9 cellular contexts compared by ENCODE assay signal in genomic region chr10:28939352-28940157, GRCh38.
DNase-seq lines count a peak whose midpoint lies in the region; ATAC-seq and TF ChIP-seq lines count a peak whose summit lies in the region.
"Had no signal": no experiment of that assay in that cellular context is flagged by ENCODE, and none has a peak within 500 bp of the region (broad histone marks: within the 10 kb centered on the region; RNA-seq: fewer than 3 reads in every experiment).

No MANE protein-coding gene starts in this region.

- peak; percentile 98 for DNase-seq in DMS53 treated with DMSO at 0.1 percent for 48 hours (lab: John Stamatoyannopoulos, UW; ENCODE audit: unreplicated experiment)
- DNase-seq in NCI-H2029 (lab: John Stamatoyannopoulos, UW) = peak; percentile 95
- DNase-seq in brain pericyte (ENCODE audit: low read depth, low spot score) = peak; percentile 30
- peak; percentile 74 for DNase-seq in lung (ENCODE audit: low spot score)
- DNase-seq in naive thymus-derived CD8-positive, alpha-beta T cell = no peak
- DNase-seq in stimulated activated CD4-positive, alpha-beta T cell treated with anti-CD3 and anti-CD28 coated beads, Interleukin-2, amount 100 ng/mL, for 48 hours = no peak
- DNase-seq in HK-2 (ENCODE audit: unreplicated experiment) = no peak

- H3K36me3 Mint-ChIP-seq in naive thymus-derived CD8-positive, alpha-beta T cell = peaks cover 0 to 8% (median 0%) of the 10 kb centered on the region in 3 donors

- H3K4me3 ChIP-seq in lung = no peak overlapping the region

- POLR2A ChIA-PET in naive thymus-derived CD8-positive, alpha-beta T cell (lab: Charles Lee) = no interaction called here

- H3K36me3 ChIP-seq in lung (ENCODE audit: control insufficient read depth in 2 of 2, insufficient read depth in 2 of 2, low read length in 2 of 2) = no peaks in the 10 kb centered on the region

- peaks cover 3% of the 10 kb centered on the region in 2 donors for H3K4me1 ChIP-seq in lung (ENCODE audit: control insufficient read depth in 2 of 2, insufficient read depth in 2 of 2, low read length in 2 of 2)

- no peak overlapping the region for H3K4me3 Mint-ChIP-seq in naive thymus-derived CD8-positive, alpha-beta T cell
- H3K4me3 Mint-ChIP-seq: dendritic cell treated with granulocyte-macrophage colony-stimulating factor and Interleukin-4, amounts not matched to agents 40 ng/mL and 50 ng/mL, for 4 days had no signal

- no peak overlapping the region for H3K27ac Mint-ChIP-seq in naive thymus-derived CD8-positive, alpha-beta T cell
- H3K27ac Mint-ChIP-seq: dendritic cell treated with granulocyte-macrophage colony-stimulating factor and Interleukin-4, amounts not matched to agents 40 ng/mL and 50 ng/mL, for 4 days had no signal

- no peaks in the 10 kb centered on the region for H3K27me3 ChIP-seq in lung (ENCODE audit: control insufficient read depth, insufficient read depth)

- no peaks in the 10 kb centered on the region for H3K9me3 ChIP-seq in lung (ENCODE audit: control insufficient read depth in 2 of 2, insufficient read depth in 1 of 2, low read length in 1 of 2)

- WGBS in lung, 2 donors = 33 to 49% methylated on average over 26 of the region's 26 CpGs

- H3K27me3 Mint-ChIP-seq in naive thymus-derived CD8-positive, alpha-beta T cell = peaks cover 3 to 16% (median 6%) of the 10 kb centered on the region in 5 donors

- ATAC-seq in lung (ENCODE audit: insufficient read depth, low FRiP score) (peak; percentile 78), HG03439 (IDR thresholded peaks at IDR 0.05; ENCODE audit: unreplicated experiment) (no peak)
- ATAC-seq in naive thymus-derived CD8-positive, alpha-beta T cell = no peak

- TF ChIP-seq CTCF in lung (IDR thresholded peaks at IDR 0.05; ENCODE audit: control extremely low read depth, extremely low read depth) = no peak

- H3K4me1 Mint-ChIP-seq in naive thymus-derived CD8-positive, alpha-beta T cell = no peaks in the 10 kb centered on the region

- H3K27ac ChIP-seq in lung (ENCODE audit: low read depth in 1 of 2, low read length in 1 of 2) = no peak overlapping the region

- peaks cover 0 to 10% (median under 1%) of the 10 kb centered on the region in 9 donors for H3K9me3 Mint-ChIP-seq in naive thymus-derived CD8-positive, alpha-beta T cell

Comparison
In these comparisons a context has a peak if more than half of its experiments do, and no peak if none do; other contexts are left out.
1. DNase-seq: peak in DMS53 treated with DMSO at 0.1 percent for 48 hours (single experiment), NCI-H2029 (single experiment), brain pericyte (single experiment) and lung (single experiment); none in naive thymus-derived CD8-positive, alpha-beta T cell (0 of 10), stimulated activated CD4-positive, alpha-beta T cell treated with anti-CD3 and anti-CD28 coated beads, Interleukin-2, amount 100 ng/mL, for 48 hours (0 of 2) and HK-2 (single experiment).